1 cellular context compared by ENCODE assay signal in the genomic region with DNA sequence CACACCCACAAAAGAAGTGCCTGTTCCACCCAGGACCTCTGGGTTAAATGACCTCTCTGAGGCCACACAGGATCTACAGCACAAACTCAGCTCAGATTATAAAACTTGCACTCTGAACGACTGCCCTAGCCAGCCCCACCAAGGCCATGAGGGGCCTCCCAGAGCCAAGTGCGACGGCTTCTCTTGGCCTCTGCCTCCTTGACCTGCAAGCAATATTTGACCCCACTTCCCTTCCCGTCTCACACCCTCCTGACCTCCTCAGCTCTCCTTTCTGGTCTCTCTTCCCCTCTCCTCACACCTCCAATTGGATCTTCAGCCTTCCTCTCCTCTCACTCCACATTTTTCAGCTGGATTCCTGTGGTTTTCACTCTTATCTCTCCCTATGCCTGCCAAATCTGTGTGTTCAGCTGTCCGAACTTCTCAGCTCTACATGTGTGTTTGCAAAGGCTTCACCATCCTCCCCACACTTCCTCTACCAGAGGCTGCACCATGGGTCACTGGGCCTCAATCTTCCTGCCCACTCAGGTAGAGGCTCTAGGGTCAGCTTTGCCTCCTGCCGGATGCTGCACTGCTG.
TF ChIP-seq lines count a peak whose summit lies in the region.

No MANE protein-coding gene starts in this region.

TF ChIP-seq in HepG2, 621 proteins besides CTCF, POLR2A, EP300 and RAD21:
- TF ChIP-seq, protein P1, sequence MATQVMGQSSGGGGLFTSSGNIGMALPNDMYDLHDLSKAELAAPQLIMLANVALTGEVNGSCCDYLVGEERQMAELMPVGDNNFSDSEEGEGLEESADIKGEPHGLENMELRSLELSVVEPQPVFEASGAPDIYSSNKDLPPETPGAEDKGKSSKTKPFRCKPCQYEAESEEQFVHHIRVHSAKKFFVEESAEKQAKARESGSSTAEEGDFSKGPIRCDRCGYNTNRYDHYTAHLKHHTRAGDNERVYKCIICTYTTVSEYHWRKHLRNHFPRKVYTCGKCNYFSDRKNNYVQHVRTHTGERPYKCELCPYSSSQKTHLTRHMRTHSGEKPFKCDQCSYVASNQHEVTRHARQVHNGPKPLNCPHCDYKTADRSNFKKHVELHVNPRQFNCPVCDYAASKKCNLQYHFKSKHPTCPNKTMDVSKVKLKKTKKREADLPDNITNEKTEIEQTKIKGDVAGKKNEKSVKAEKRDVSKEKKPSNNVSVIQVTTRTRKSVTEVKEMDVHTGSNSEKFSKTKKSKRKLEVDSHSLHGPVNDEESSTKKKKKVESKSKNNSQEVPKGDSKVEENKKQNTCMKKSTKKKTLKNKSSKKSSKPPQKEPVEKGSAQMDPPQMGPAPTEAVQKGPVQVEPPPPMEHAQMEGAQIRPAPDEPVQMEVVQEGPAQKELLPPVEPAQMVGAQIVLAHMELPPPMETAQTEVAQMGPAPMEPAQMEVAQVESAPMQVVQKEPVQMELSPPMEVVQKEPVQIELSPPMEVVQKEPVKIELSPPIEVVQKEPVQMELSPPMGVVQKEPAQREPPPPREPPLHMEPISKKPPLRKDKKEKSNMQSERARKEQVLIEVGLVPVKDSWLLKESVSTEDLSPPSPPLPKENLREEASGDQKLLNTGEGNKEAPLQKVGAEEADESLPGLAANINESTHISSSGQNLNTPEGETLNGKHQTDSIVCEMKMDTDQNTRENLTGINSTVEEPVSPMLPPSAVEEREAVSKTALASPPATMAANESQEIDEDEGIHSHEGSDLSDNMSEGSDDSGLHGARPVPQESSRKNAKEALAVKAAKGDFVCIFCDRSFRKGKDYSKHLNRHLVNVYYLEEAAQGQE (IDR thresholded peaks at IDR 0.05; ENCODE audit: borderline replicate concordance in 1 of 2, low read depth in 1 of 2, low read length in 2 of 2), result no peak
- no peak for TF ChIP-seq LCORL (IDR thresholded peaks at IDR 0.05)
- TF ChIP-seq LCORL (CRISPR knock-in tag; IDR thresholded peaks at IDR 0.05), result peak; percentile 42; the same call in 1 of the 2 replicates
- TF ChIP-seq FOXA1 (IDR thresholded peaks at IDR 0.05), result no peak
- TF ChIP-seq FOXA1 (CRISPR knock-in tag; IDR thresholded peaks at IDR 0.05), result peak; percentile 27; the same call in 1 of the 2 replicates
- TF ChIP-seq NR2F6 (IDR thresholded peaks at IDR 0.05), result peak; percentile 46; the same call in 1 of the 2 replicates
- no peak for TF ChIP-seq NR2F6 (CRISPR knock-in tag; IDR thresholded peaks at IDR 0.05)
- TF ChIP-seq PRMT3 (CRISPR knock-in tag; IDR thresholded peaks at IDR 0.05; ENCODE audit: borderline replicate concordance, low read depth), result no peak
- TF ChIP-seq GFI1 (CRISPR knock-in tag; IDR thresholded peaks at IDR 0.05; ENCODE audit: borderline replicate concordance), result no peak
- TF ChIP-seq DNMT3B (CRISPR knock-in tag; conservative IDR thresholded peaks at IDR 0.05), result no peak
- TF ChIP-seq ZMYM4 (CRISPR knock-in tag; IDR thresholded peaks at IDR 0.05), result peak; percentile 28; the same call in 1 of the 2 replicates
- peak; percentile 44; the same call in 1 of the 2 replicates for TF ChIP-seq SP4 (CRISPR knock-in tag; IDR thresholded peaks at IDR 0.05)
- TF ChIP-seq, protein P2, sequence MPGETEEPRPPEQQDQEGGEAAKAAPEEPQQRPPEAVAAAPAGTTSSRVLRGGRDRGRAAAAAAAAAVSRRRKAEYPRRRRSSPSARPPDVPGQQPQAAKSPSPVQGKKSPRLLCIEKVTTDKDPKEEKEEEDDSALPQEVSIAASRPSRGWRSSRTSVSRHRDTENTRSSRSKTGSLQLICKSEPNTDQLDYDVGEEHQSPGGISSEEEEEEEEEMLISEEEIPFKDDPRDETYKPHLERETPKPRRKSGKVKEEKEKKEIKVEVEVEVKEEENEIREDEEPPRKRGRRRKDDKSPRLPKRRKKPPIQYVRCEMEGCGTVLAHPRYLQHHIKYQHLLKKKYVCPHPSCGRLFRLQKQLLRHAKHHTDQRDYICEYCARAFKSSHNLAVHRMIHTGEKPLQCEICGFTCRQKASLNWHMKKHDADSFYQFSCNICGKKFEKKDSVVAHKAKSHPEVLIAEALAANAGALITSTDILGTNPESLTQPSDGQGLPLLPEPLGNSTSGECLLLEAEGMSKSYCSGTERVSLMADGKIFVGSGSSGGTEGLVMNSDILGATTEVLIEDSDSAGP (CRISPR knock-in tag; IDR thresholded peaks at IDR 0.05; ENCODE audit: borderline replicate concordance), result 0 out of 2 replicates have a peak, but pooled peaks have one; percentile 7
- TF ChIP-seq POLR2G (IDR thresholded peaks at IDR 0.05; ENCODE audit: low read depth, low read length), result no peak
- TF ChIP-seq DNMT1 (CRISPR knock-in tag; IDR thresholded peaks at IDR 0.05), result 0 out of 2 replicates have a peak, but pooled peaks have one; percentile 29
- TF ChIP-seq NR2F1 (CRISPR knock-in tag; IDR thresholded peaks at IDR 0.05), result peak in 1 of 2 experiments; percentile 34; a peak in 1 of 4 replicates
- no peak for TF ChIP-seq ZNF225 (CRISPR knock-in tag; IDR thresholded peaks at IDR 0.05)
- TF ChIP-seq, protein P3, sequence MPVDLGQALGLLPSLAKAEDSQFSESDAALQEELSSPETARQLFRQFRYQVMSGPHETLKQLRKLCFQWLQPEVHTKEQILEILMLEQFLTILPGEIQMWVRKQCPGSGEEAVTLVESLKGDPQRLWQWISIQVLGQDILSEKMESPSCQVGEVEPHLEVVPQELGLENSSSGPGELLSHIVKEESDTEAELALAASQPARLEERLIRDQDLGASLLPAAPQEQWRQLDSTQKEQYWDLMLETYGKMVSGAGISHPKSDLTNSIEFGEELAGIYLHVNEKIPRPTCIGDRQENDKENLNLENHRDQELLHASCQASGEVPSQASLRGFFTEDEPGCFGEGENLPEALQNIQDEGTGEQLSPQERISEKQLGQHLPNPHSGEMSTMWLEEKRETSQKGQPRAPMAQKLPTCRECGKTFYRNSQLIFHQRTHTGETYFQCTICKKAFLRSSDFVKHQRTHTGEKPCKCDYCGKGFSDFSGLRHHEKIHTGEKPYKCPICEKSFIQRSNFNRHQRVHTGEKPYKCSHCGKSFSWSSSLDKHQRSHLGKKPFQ (CRISPR knock-in tag; IDR thresholded peaks at IDR 0.05; ENCODE audit: insufficient replicate concordance), result no peak
- TF ChIP-seq CBFB (CRISPR knock-in tag; IDR thresholded peaks at IDR 0.05), result peak; percentile 67; the same call in 1 of the 2 replicates
- no peak for TF ChIP-seq ZNF883 (CRISPR knock-in tag; IDR thresholded peaks at IDR 0.05; ENCODE audit: not compliant biosample characterization)
- TF ChIP-seq RXRA (CRISPR knock-in tag; IDR thresholded peaks at IDR 0.05), result 0 out of 2 replicates have a peak, but pooled peaks have one; percentile 44
- peak; percentile 49; the same call in 1 of the 2 replicates for TF ChIP-seq RARA (CRISPR knock-in tag; IDR thresholded peaks at IDR 0.05)
- TF ChIP-seq, protein P4, sequence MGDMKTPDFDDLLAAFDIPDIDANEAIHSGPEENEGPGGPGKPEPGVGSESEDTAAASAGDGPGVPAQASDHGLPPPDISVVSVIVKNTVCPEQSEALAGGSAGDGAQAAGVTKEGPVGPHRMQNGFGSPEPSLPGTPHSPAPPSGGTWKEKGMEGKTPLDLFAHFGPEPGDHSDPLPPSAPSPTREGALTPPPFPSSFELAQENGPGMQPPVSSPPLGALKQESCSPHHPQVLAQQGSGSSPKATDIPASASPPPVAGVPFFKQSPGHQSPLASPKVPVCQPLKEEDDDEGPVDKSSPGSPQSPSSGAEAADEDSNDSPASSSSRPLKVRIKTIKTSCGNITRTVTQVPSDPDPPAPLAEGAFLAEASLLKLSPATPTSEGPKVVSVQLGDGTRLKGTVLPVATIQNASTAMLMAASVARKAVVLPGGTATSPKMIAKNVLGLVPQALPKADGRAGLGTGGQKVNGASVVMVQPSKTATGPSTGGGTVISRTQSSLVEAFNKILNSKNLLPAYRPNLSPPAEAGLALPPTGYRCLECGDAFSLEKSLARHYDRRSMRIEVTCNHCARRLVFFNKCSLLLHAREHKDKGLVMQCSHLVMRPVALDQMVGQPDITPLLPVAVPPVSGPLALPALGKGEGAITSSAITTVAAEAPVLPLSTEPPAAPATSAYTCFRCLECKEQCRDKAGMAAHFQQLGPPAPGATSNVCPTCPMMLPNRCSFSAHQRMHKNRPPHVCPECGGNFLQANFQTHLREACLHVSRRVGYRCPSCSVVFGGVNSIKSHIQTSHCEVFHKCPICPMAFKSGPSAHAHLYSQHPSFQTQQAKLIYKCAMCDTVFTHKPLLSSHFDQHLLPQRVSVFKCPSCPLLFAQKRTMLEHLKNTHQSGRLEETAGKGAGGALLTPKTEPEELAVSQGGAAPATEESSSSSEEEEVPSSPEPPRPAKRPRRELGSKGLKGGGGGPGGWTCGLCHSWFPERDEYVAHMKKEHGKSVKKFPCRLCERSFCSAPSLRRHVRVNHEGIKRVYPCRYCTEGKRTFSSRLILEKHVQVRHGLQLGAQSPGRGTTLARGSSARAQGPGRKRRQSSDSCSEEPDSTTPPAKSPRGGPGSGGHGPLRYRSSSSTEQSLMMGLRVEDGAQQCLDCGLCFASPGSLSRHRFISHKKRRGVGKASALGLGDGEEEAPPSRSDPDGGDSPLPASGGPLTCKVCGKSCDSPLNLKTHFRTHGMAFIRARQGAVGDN (CRISPR knock-in tag; IDR thresholded peaks at IDR 0.05), result 0 out of 2 replicates have a peak, but pooled peaks have one; percentile 21
- TF ChIP-seq ZSCAN21 (CRISPR knock-in tag; IDR thresholded peaks at IDR 0.05; ENCODE audit: borderline replicate concordance), result 0 out of 2 replicates have a peak, but pooled peaks have one; percentile 22
- TF ChIP-seq ZNF333 (CRISPR knock-in tag; IDR thresholded peaks at IDR 0.05; ENCODE audit: borderline replicate concordance), result no peak
- TF ChIP-seq HNF4A (CRISPR knock-in tag; IDR thresholded peaks at IDR 0.05), result peak; percentile 33; the same call in 1 of the 2 replicates
- TF ChIP-seq BORCS8-MEF2B (CRISPR knock-in tag; IDR thresholded peaks at IDR 0.05), result no peak; the same call in 1 of the 2 replicates
- TF ChIP-seq SALL1 (CRISPR knock-in tag; IDR thresholded peaks at IDR 0.05), result 0 out of 2 replicates have a peak, but pooled peaks have one; percentile 23
- TF ChIP-seq, protein P5, sequence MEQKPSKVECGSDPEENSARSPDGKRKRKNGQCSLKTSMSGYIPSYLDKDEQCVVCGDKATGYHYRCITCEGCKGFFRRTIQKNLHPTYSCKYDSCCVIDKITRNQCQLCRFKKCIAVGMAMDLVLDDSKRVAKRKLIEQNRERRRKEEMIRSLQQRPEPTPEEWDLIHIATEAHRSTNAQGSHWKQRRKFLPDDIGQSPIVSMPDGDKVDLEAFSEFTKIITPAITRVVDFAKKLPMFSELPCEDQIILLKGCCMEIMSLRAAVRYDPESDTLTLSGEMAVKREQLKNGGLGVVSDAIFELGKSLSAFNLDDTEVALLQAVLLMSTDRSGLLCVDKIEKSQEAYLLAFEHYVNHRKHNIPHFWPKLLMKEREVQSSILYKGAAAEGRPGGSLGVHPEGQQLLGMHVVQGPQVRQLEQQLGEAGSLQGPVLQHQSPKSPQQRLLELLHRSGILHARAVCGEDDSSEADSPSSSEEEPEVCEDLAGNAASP (CRISPR knock-in tag; IDR thresholded peaks at IDR 0.05; ENCODE audit: borderline replicate concordance), result peak; percentile 14; the same call in 1 of the 2 replicates
- TF ChIP-seq, protein P6, sequence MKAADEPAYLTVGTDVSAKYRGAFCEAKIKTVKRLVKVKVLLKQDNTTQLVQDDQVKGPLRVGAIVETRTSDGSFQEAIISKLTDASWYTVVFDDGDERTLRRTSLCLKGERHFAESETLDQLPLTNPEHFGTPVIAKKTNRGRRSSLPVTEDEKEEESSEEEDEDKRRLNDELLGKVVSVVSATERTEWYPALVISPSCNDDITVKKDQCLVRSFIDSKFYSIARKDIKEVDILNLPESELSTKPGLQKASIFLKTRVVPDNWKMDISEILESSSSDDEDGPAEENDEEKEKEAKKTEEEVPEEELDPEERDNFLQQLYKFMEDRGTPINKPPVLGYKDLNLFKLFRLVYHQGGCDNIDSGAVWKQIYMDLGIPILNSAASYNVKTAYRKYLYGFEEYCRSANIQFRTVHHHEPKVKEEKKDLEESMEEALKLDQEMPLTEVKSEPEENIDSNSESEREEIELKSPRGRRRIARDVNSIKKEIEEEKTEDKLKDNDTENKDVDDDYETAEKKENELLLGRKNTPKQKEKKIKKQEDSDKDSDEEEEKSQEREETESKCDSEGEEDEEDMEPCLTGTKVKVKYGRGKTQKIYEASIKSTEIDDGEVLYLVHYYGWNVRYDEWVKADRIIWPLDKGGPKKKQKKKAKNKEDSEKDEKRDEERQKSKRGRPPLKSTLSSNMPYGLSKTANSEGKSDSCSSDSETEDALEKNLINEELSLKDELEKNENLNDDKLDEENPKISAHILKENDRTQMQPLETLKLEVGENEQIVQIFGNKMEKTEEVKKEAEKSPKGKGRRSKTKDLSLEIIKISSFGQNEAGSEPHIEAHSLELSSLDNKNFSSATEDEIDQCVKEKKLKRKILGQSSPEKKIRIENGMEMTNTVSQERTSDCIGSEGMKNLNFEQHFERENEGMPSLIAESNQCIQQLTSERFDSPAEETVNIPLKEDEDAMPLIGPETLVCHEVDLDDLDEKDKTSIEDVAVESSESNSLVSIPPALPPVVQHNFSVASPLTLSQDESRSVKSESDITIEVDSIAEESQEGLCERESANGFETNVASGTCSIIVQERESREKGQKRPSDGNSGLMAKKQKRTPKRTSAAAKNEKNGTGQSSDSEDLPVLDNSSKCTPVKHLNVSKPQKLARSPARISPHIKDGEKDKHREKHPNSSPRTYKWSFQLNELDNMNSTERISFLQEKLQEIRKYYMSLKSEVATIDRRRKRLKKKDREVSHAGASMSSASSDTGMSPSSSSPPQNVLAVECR (CRISPR knock-in tag; IDR thresholded peaks at IDR 0.05; ENCODE audit: borderline replicate concordance), result 0 out of 2 replicates have a peak, but pooled peaks have one; percentile 45
- TF ChIP-seq FOXC1 (CRISPR knock-in tag; IDR thresholded peaks at IDR 0.05; ENCODE audit: borderline replicate concordance), result 0 out of 2 replicates have a peak, but pooled peaks have one; percentile 35
- peak; percentile 72 for TF ChIP-seq ZNF263 (CRISPR knock-in tag; IDR thresholded peaks at IDR 0.05)
- no peak for TF ChIP-seq NCOA5 (CRISPR knock-in tag; IDR thresholded peaks at IDR 0.05)
- TF ChIP-seq, protein P7, sequence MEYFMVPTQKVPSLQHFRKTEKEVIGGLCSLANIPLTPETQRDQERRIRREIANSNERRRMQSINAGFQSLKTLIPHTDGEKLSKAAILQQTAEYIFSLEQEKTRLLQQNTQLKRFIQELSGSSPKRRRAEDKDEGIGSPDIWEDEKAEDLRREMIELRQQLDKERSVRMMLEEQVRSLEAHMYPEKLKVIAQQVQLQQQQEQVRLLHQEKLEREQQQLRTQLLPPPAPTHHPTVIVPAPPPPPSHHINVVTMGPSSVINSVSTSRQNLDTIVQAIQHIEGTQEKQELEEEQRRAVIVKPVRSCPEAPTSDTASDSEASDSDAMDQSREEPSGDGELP (IDR thresholded peaks at IDR 0.05; ENCODE audit: borderline replicate concordance, low read depth), result peak; percentile 60; the same call in 1 of the 2 replicates
- no peak for TF ChIP-seq ZNF24 (IDR thresholded peaks at IDR 0.05)
- TF ChIP-seq, protein P8, sequence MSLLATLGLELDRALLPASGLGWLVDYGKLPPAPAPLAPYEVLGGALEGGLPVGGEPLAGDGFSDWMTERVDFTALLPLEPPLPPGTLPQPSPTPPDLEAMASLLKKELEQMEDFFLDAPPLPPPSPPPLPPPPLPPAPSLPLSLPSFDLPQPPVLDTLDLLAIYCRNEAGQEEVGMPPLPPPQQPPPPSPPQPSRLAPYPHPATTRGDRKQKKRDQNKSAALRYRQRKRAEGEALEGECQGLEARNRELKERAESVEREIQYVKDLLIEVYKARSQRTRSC (CRISPR knock-in tag; IDR thresholded peaks at IDR 0.05; ENCODE audit: low read depth), result no peak
TF ChIP-seq in HepG2: peak in this region for 20.
